ENCODE assay signal across 22 cellular contexts in the genomic region with DNA sequence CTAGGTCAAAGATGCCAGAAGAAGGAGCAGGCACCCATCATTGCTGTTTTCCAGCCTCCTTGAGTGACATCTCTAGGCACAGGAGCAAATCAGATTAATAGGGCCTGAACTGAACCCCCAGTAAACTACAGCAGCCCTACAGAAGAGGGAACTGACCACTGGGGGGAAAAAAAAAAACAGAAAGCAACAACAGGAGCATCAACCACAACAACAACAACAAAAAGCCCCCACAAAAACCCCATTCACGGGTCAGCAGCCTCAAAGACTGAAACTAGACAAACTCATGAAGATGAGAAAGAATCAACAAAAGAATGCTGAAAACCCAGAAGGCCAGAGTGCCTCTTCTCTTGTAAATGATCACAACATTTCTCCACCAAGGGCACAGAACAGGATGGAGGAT.
DNase-seq lines count a peak whose midpoint lies in the region; ATAC-seq and TF ChIP-seq lines count a peak whose summit lies in the region.
"Had no signal": no experiment of that assay in that cellular context is flagged by ENCODE, and none has a peak within 500 bp of the region (broad histone marks: within the 10 kb centered on the region; RNA-seq: fewer than 3 reads in every experiment).

No MANE protein-coding gene starts in this region.

- no peaks in the 10 kb centered on the region for H3K27me3 ChIP-seq in iPS-20b (ENCODE audit: insufficient read depth, low read length)
- H3K27me3 ChIP-seq in CD8-positive, alpha-beta T cell (ENCODE audit: insufficient read depth, low read length): no peaks in the 10 kb centered on the region
- H3K27me3 ChIP-seq: BLaER1 treated with 17β-estradiol and CSF1 and Interleukin-3, amounts not matched to agents 10 nM and 100 nM; right lobe of liver had no signal

- peaks cover 18% of the 10 kb centered on the region for H3K9me3 Mint-ChIP-seq in CD8-positive, alpha-beta T cell

- no peak overlapping the region for H3K27ac Mint-ChIP-seq in CD8-positive, alpha-beta T cell
- H3K27ac Mint-ChIP-seq: activated B cell treated with CpG ODN at 0.5 μM for 24 hours; activated naive CD8-positive, alpha-beta T cell treated with anti-CD3 and anti-CD28 coated beads for 36 hours; nephron had no signal

- H3K4me3 ChIP-seq in iPS-20b (ENCODE audit: low read length): peak overlapping the region; percentile 59; the same call in 1 of the 2 replicates
- no peak overlapping the region for H3K4me3 ChIP-seq in CD8-positive, alpha-beta T cell (ENCODE audit: low read depth, low read length)
- H3K4me3 ChIP-seq: BLaER1 treated with 17β-estradiol and CSF1 and Interleukin-3, amounts not matched to agents 10 nM and 100 nM; dorsolateral prefrontal cortex; right lobe of liver had no signal

- CTCF ChIA-PET in CD8-positive, alpha-beta T cell (lab: Charles Lee): no interaction called here

- DNase-seq in DMS53 treated with DMSO at 0.1 percent for 48 hours (lab: John Stamatoyannopoulos, UW; ENCODE audit: unreplicated experiment): no peak
- DNase-seq in CD8-positive, alpha-beta T cell: no peak
- no peak for DNase-seq in stimulated activated naive CD4-positive, alpha-beta T cell (lab: John Stamatoyannopoulos, UW)
- DNase-seq: activated B cell treated with CpG ODN at 0.5 μM for 24 hours; activated CD4-positive, alpha-beta T cell treated with anti-CD3 and anti-CD28 coated beads, Interleukin-2, amount 50 U/mL, for 48 hours; activated naive CD8-positive, alpha-beta T cell treated with anti-CD3 and anti-CD28 coated beads for 36 hours; dorsolateral prefrontal cortex; midbrain; NCI-H1694 treated with DMSO at 0.1 percent for 48 hours; NCI-H748 treated with DMSO at 0.1 percent for 48 hours; OCI-M1; right lobe of liver; T-helper 9 cell had no signal

- intact Hi-C loops in CD8-positive, alpha-beta T cell (cut with DNase I, micrococcal nuclease): no loop called here

- H3K4me1 ChIP-seq in iPS-20b (ENCODE audit: insufficient read depth, low read length): peaks cover 26% of the 10 kb centered on the region
- H3K4me1 ChIP-seq in CD8-positive, alpha-beta T cell (ENCODE audit: insufficient read depth, low read length): no peaks in the 10 kb centered on the region
- H3K4me1 ChIP-seq: BLaER1 treated with 17β-estradiol and CSF1 and Interleukin-3, amounts not matched to agents 10 nM and 100 nM; parathyroid adenoma; right lobe of liver had no signal

- no peak for TF ChIP-seq CTCF in CD8-positive, alpha-beta T cell (IDR thresholded peaks at IDR 0.05)

- H3K4me3 Mint-ChIP-seq in CD8-positive, alpha-beta T cell: no peak overlapping the region
- H3K4me3 Mint-ChIP-seq: activated B cell treated with CpG ODN at 0.5 μM for 24 hours; activated naive CD8-positive, alpha-beta T cell treated with anti-CD3 and anti-CD28 coated beads for 36 hours; nephron had no signal

- H3K9me3 ChIP-seq in iPS-20b (ENCODE audit: insufficient read depth, low read depth, low read length): no peaks in the 10 kb centered on the region
- no peaks in the 10 kb centered on the region for H3K9me3 ChIP-seq in CD8-positive, alpha-beta T cell (ENCODE audit: low read length)
- H3K9me3 ChIP-seq: right lobe of liver had no signal

- no peaks in the 10 kb centered on the region for H3K27me3 Mint-ChIP-seq in CD8-positive, alpha-beta T cell (ENCODE audit: low read depth)
- H3K27me3 Mint-ChIP-seq: activated B cell treated with CpG ODN at 0.5 μM for 24 hours; activated naive CD8-positive, alpha-beta T cell treated with anti-CD3 and anti-CD28 coated beads for 36 hours had no signal

- H3K4me1 Mint-ChIP-seq in CD8-positive, alpha-beta T cell (ENCODE audit: low read depth): no peaks in the 10 kb centered on the region
- H3K4me1 Mint-ChIP-seq: activated B cell treated with CpG ODN at 0.5 μM for 24 hours; activated naive CD8-positive, alpha-beta T cell treated with anti-CD3 and anti-CD28 coated beads for 36 hours had no signal

- no peaks in the 10 kb centered on the region for H3K36me3 ChIP-seq in iPS-20b (ENCODE audit: insufficient read depth, low read depth, low read length)
- H3K36me3 ChIP-seq in CD8-positive, alpha-beta T cell (ENCODE audit: insufficient read depth, low read length): no peaks in the 10 kb centered on the region
- H3K36me3 ChIP-seq: BLaER1 treated with 17β-estradiol and CSF1 and Interleukin-3, amounts not matched to agents 10 nM and 100 nM; right lobe of liver had no signal

- ATAC-seq in GM18867 (IDR thresholded peaks at IDR 0.05; ENCODE audit: unreplicated experiment): peak; percentile 62
- peak; percentile 49 for ATAC-seq in GM21423 (IDR thresholded peaks at IDR 0.05; ENCODE audit: unreplicated experiment)
- peak; percentile 74 for ATAC-seq in HG03354 (IDR thresholded peaks at IDR 0.05; ENCODE audit: poor library complexity, severe bottlenecking, unreplicated experiment)
- no peak for ATAC-seq in GM19324 (IDR thresholded peaks at IDR 0.05; ENCODE audit: low FRiP score, unreplicated experiment)
- ATAC-seq in CD8-positive, alpha-beta T cell: no peak
- ATAC-seq: right lobe of liver had no signal

- POLR2A ChIA-PET in CD8-positive, alpha-beta T cell (lab: Charles Lee): no interaction called here

- H3K36me3 Mint-ChIP-seq in CD8-positive, alpha-beta T cell: no peaks in the 10 kb centered on the region
- H3K36me3 Mint-ChIP-seq: activated naive CD8-positive, alpha-beta T cell treated with anti-CD3 and anti-CD28 coated beads for 36 hours had no signal

- H3K27ac ChIP-seq in iPS-20b (ENCODE audit: low read length): peak overlapping the region; percentile 15
- no peak overlapping the region for H3K27ac ChIP-seq in CD8-positive, alpha-beta T cell (ENCODE audit: low read depth, low read length)
- H3K27ac ChIP-seq: BLaER1 treated with 17β-estradiol and CSF1 and Interleukin-3, amounts not matched to agents 10 nM and 100 nM; dorsolateral prefrontal cortex; KMS-11; parathyroid adenoma; right lobe of liver had no signal

- H3K9ac ChIP-seq in iPS-20b (ENCODE audit: low read depth, low read length): peak overlapping the region; percentile 28; the same call in 1 of the 2 replicates
- H3K9ac ChIP-seq: BLaER1 treated with 17β-estradiol and CSF1 and Interleukin-3, amounts not matched to agents 10 nM and 100 nM; KMS-11; parathyroid adenoma had no signal

Comparison
In these comparisons a context has a peak if more than half of its experiments do, and no peak if none do; other contexts are left out.
1. ATAC-seq: peak in GM18867 (single experiment), GM21423 (single experiment) and HG03354 (single experiment); none in GM19324 (single experiment) and CD8-positive, alpha-beta T cell (single experiment).